In the genomic region with DNA sequence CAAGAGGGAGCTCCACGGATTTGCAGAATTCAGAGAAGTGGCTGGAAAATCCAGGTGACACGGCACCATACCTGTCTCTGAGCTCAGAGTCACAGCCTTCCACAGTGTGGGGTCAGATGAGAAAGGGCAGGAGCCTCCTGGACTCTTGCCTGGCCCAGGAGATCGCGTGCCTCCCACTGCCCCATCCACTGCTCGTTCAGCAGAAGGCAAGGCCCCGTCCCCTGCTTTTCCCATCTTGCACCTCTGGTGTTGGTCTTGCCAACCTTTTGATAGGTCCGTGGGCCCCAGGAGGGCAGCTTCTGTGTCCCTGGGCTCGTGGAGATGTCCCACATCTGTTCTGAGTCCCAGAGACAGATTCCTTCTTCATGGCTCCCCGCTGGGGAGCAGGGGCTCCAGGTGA, we compare ENCODE assay signal across 20 cellular contexts.
DNase-seq lines count a peak whose midpoint lies in the region; ATAC-seq, FAIRE-seq and TF ChIP-seq lines count a peak whose summit lies in the region.
"Had no signal": no experiment of that assay in that cellular context is flagged by ENCODE, and none has a peak within 500 bp of the region (broad histone marks: within the 10 kb centered on the region; RNA-seq: fewer than 3 reads in every experiment).

No MANE protein-coding gene starts in this region.

- no peak for TF ChIP-seq CTCF in kidney (IDR thresholded peaks at IDR 0.05; ENCODE audit: borderline replicate concordance, extremely low read depth, insufficient read depth)
- no peak for TF ChIP-seq CTCF in progenitor cell of endocrine pancreas (IDR thresholded peaks at IDR 0.05; ENCODE audit: unreplicated experiment)

- no peaks in the 10 kb centered on the region for H3K4me1 ChIP-seq in kidney (ENCODE audit: control insufficient read depth in 1 of 2, insufficient read depth in 1 of 2, low read depth in 1 of 2, low read length in 2 of 2)
- H3K4me1 ChIP-seq: A549, HAP-1 had no signal

- H3K9me3 ChIP-seq in kidney (ENCODE audit: control insufficient read depth in 1 of 2, low read length in 2 of 2): peaks cover 0 to under 1% of the 10 kb centered on the region in 2 donors
- H3K9me3 ChIP-seq: A549, HAP-1 had no signal

- no peak overlapping the region for H3K4me3 ChIP-seq in kidney (ENCODE audit: low read length in 2 of 2)
- H3K4me3 ChIP-seq: A549, GM12878, HAP-1, K562 had no signal

- no peaks in the 10 kb centered on the region for H3K36me3 Mint-ChIP-seq in progenitor cell of endocrine pancreas (ENCODE audit: insufficient read depth)
- H3K36me3 Mint-ChIP-seq: CD8-positive, alpha-beta T cell had no signal

- no peak overlapping the region for H3K4me3 Mint-ChIP-seq in progenitor cell of endocrine pancreas (ENCODE audit: low read depth)
- H3K4me3 Mint-ChIP-seq: CD8-positive, alpha-beta T cell had no signal

- no peak overlapping the region for H3K9ac ChIP-seq in kidney (ENCODE audit: low read length in 2 of 2)

- H3K27ac Mint-ChIP-seq in progenitor cell of endocrine pancreas: peak overlapping the region; percentile 71
- H3K27ac Mint-ChIP-seq: CD8-positive, alpha-beta T cell had no signal

- DNase-seq in Right ventricle myocardium superior (peak; percentile 14), Right ventricle myocardium inferior (ENCODE audit: missing footprints) (no peak), kidney (peak; percentile 46), progenitor cell of endocrine pancreas (ENCODE audit: low spot score, unreplicated experiment) (no peak), DMS53 (lab: John Stamatoyannopoulos, UW) (no peak)
- DNase-seq: AML-193; Calu3; CD8-positive, alpha-beta T cell; DND-41; EL; GOT3; IMR-90 had no signal

- H3K27me3 Mint-ChIP-seq in progenitor cell of endocrine pancreas: peaks cover 22% of the 10 kb centered on the region

- intact Hi-C loops in Right ventricle myocardium superior (cut with DNase I): no loop called here
- intact Hi-C loops in Right ventricle myocardium inferior (cut with DNase I): no loop called here
- intact Hi-C loops in kidney (cut with DNase I): no loop called here

- ATAC-seq in Right ventricle myocardium superior (ENCODE audit: poor library complexity) (no peak), Right ventricle myocardium inferior (no peak), SK-N-SH treated with all-trans-retinoic acid at 6 μM for 48 hours (no peak), HG03342 (IDR thresholded peaks at IDR 0.05; ENCODE audit: unreplicated experiment) (no peak)
- ATAC-seq: A549; CD8-positive, alpha-beta T cell; GM12878; K562 had no signal

- H3K36me3 ChIP-seq in kidney (ENCODE audit: control insufficient read depth in 1 of 2, insufficient read depth in 2 of 2, low read length in 2 of 2): no peaks in the 10 kb centered on the region
- H3K36me3 ChIP-seq: HAP-1 had no signal

- H3K9me3 Mint-ChIP-seq in progenitor cell of endocrine pancreas (ENCODE audit: low read depth): no peaks in the 10 kb centered on the region
- H3K9me3 Mint-ChIP-seq: CD8-positive, alpha-beta T cell had no signal

- H3K27ac ChIP-seq in kidney (ENCODE audit: low read depth in 2 of 2, low read length in 2 of 2): no peak overlapping the region
- H3K27ac ChIP-seq: 22Rv1, A549, HL-60 had no signal

- no peak for FAIRE-seq in kidney (lab: Jason Lieb, UNC)
- FAIRE-seq: A549, GM12878 had no signal

- no peaks in the 10 kb centered on the region for H3K4me1 Mint-ChIP-seq in progenitor cell of endocrine pancreas (ENCODE audit: low read depth)

TF ChIP-seq in SK-N-SH treated with all-trans-retinoic acid at 6 μM for 48 hours, 23 proteins besides CTCF, POLR2A, EP300 and RAD21:
- TF ChIP-seq, protein P1, sequence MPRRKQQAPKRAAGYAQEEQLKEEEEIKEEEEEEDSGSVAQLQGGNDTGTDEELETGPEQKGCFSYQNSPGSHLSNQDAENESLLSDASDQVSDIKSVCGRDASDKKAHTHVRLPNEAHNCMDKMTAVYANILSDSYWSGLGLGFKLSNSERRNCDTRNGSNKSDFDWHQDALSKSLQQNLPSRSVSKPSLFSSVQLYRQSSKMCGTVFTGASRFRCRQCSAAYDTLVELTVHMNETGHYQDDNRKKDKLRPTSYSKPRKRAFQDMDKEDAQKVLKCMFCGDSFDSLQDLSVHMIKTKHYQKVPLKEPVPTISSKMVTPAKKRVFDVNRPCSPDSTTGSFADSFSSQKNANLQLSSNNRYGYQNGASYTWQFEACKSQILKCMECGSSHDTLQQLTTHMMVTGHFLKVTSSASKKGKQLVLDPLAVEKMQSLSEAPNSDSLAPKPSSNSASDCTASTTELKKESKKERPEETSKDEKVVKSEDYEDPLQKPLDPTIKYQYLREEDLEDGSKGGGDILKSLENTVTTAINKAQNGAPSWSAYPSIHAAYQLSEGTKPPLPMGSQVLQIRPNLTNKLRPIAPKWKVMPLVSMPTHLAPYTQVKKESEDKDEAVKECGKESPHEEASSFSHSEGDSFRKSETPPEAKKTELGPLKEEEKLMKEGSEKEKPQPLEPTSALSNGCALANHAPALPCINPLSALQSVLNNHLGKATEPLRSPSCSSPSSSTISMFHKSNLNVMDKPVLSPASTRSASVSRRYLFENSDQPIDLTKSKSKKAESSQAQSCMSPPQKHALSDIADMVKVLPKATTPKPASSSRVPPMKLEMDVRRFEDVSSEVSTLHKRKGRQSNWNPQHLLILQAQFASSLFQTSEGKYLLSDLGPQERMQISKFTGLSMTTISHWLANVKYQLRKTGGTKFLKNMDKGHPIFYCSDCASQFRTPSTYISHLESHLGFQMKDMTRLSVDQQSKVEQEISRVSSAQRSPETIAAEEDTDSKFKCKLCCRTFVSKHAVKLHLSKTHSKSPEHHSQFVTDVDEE (CRISPR knock-in tag; IDR thresholded peaks at IDR 0.05): no peak
- TF ChIP-seq TOX (CRISPR knock-in tag; IDR thresholded peaks at IDR 0.05; ENCODE audit: borderline replicate concordance): no peak
- TF ChIP-seq, protein P2, sequence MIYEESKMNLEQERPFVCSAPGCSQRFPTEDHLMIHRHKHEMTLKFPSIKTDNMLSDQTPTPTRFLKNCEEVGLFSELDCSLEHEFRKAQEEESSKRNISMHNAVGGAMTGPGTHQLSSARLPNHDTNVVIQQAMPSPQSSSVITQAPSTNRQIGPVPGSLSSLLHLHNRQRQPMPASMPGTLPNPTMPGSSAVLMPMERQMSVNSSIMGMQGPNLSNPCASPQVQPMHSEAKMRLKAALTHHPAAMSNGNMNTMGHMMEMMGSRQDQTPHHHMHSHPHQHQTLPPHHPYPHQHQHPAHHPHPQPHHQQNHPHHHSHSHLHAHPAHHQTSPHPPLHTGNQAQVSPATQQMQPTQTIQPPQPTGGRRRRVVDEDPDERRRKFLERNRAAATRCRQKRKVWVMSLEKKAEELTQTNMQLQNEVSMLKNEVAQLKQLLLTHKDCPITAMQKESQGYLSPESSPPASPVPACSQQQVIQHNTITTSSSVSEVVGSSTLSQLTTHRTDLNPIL (CRISPR knock-in tag; IDR thresholded peaks at IDR 0.05; ENCODE audit: low read depth): no peak
TF ChIP-seq in SK-N-SH treated with all-trans-retinoic acid at 6 μM for 48 hours: peak in this region for 0.

Comparison
In these comparisons a context has a peak if more than half of its experiments do, and no peak if none do; other contexts are left out.
1. DNase-seq: peak in Right ventricle myocardium superior (single experiment) and kidney (single experiment); none in Right ventricle myocardium inferior (single experiment), progenitor cell of endocrine pancreas (single experiment) and DMS53 (single experiment).